ENCODE assay signal across 8 cellular contexts in genomic region chr6:53794073-53794719, GRCh38. TPM values are rescaled to one million over a fixed set of nuclear protein-coding genes. Genes with fewer than 3 reads are reported as not detected.
DNase-seq lines count a peak whose midpoint lies in the region; ATAC-seq and TF ChIP-seq lines count a peak whose summit lies in the region.

No MANE protein-coding gene starts in this region.

- H3K27ac ChIP-seq in colonic mucosa = peak overlapping the region; percentile 81

- peak overlapping the region; percentile 99 for H3K4me3 Mint-ChIP-seq in activated B cell treated with CpG ODN at 0.5 μM for 24 hours

- peak overlapping the region; percentile 80 for H3K4me3 ChIP-seq in colonic mucosa

- H3K36me3 Mint-ChIP-seq in activated B cell treated with CpG ODN at 0.5 μM for 24 hours (ENCODE audit: low read depth) = peaks cover 12% of the 10 kb centered on the region

- H3K36me3 ChIP-seq in colonic mucosa = no peaks in the 10 kb centered on the region

- CTCF ChIA-PET in activated B cell treated with CpG ODN at 0.5 μM for 24 hours (lab: Charles Lee) = interaction anchor here (1.5 to 1.6 kb wide), 2 partner anchors 66 to 68 kb away, joined by 3 to 6 read pairs; no protein-coding TSS in a partner anchor

- H3K4me1 Mint-ChIP-seq in activated B cell treated with CpG ODN at 0.5 μM for 24 hours = peaks cover 27% of the 10 kb centered on the region

- peak overlapping the region; percentile 79 to 91 for H3K9ac ChIP-seq in colonic mucosa (ENCODE audit: low read depth in 2 of 2, low read length in 2 of 2)

- ATAC-seq in GM18498 (IDR thresholded peaks at IDR 0.05; ENCODE audit: unreplicated experiment) = peak; percentile 72
- peak; percentile 38 for ATAC-seq in HG02870 (IDR thresholded peaks at IDR 0.05; ENCODE audit: unreplicated experiment)
- peak; percentile 56 for ATAC-seq in activated B cell treated with CpG ODN at 0.5 μM for 24 hours (ENCODE audit: low read depth)

- peak overlapping the region; percentile 91 for H3K27ac Mint-ChIP-seq in activated B cell treated with CpG ODN at 0.5 μM for 24 hours

- DNase-seq in A172 (ENCODE audit: low spot score) (peak; percentile 78), NCI-H2029 treated with DMSO at 0.1 percent for 48 hours (lab: John Stamatoyannopoulos, UW) (peak; percentile 43), activated B cell treated with CpG ODN at 0.5 μM for 24 hours (no peak), colonic mucosa (peak; percentile 77), left kidney (ENCODE audit: low read depth, low spot score) (peak; percentile 84)
- peak; percentile 52 to 55 for DNase-seq in stimulated activated CD4-positive, alpha-beta T cell treated with anti-CD3 and anti-CD28 coated beads, Interleukin-2, amount 100 ng/mL, for 24 hours

- POLR2A ChIA-PET in activated B cell treated with CpG ODN at 0.5 μM for 24 hours (lab: Charles Lee) = interaction anchor here (0.7 to 1.8 kb wide), 7 partner anchors 20 to 799 kb away, joined by 3 to 8 read pairs (median 4); partner anchors contain the start of genes FBXO9, GCLC and GSTA4

- no peaks in the 10 kb centered on the region for H3K4me1 ChIP-seq in colonic mucosa

- TF ChIP-seq CTCF in activated B cell treated with CpG ODN at 0.5 μM for 24 hours (IDR thresholded peaks at IDR 0.05) (no peak), colonic mucosa (IDR thresholded peaks at IDR 0.05) (peak; percentile 46)

- no peaks in the 10 kb centered on the region for H3K9me3 Mint-ChIP-seq in activated B cell treated with CpG ODN at 0.5 μM for 24 hours

- H3K9me3 ChIP-seq in colonic mucosa = no peaks in the 10 kb centered on the region

- intact Hi-C loops in activated B cell treated with CpG ODN at 0.5 μM for 24 hours (cut with micrococcal nuclease) (loop anchor here (1.0 to 10.0 kb wide), 7 partner anchors 147 to 1509 kb away; partner anchors contain the start of genes GCLC, GSTA4, MCM3 and TRAM2), colonic mucosa (cut with DNase I) (loop anchor here (1.0 to 10.0 kb wide), 3 partner anchors 62 to 163 kb away; no protein-coding TSS in a partner anchor)

- H3K27me3 ChIP-seq in colonic mucosa = no peaks in the 10 kb centered on the region

- H3K27me3 Mint-ChIP-seq in activated B cell treated with CpG ODN at 0.5 μM for 24 hours = peaks cover 2% of the 10 kb centered on the region

RNA-seq across cellular contexts. Expression of gene LRRC1, which starts 0.6 kb away (rescaled TPM):
- 11.3 and 13.3 TPM in 2 replicates for total RNA-seq in A172 (2014; rRNA removed; shearing (Covaris generic))
- total RNA-seq in activated B cell treated with CpG ODN at 0.5 μM for 24 hours (3.0 and 4.7 TPM in 2 replicates), colonic mucosa (10 to 100 TPM; 49.6 to 72.9 TPM)
